In genomic region chr7:107725138-107725740, GRCh38 we compare ENCODE assay signal across 1 cellular context.
A peak's percentile ranks its signal among the peaks of the same experiment; 100 is the strongest.
TF ChIP-seq lines count a peak whose summit lies in the region.

No MANE protein-coding gene starts in this region.

TF ChIP-seq in K562, 482 proteins besides CTCF, POLR2A, EP300 and RAD21 (continued from another document):
- TF ChIP-seq ATF3 (IDR thresholded peaks at IDR 0.05) = peak; percentile 82
- TF ChIP-seq ATF3 (CRISPR knock-in tag; conservative IDR thresholded peaks at IDR 0.05) = no peak
- TF ChIP-seq KLF16 (IDR thresholded peaks at IDR 0.05) = peak; percentile 45; the same call in 1 of the 2 replicates
- TF ChIP-seq CTBP1 (IDR thresholded peaks at IDR 0.05; ENCODE audit: borderline replicate concordance) = 0 out of 2 replicates have a peak, but pooled peaks have one; percentile 62
- peak; percentile 24; the same call in 1 of the 2 replicates for TF ChIP-seq MGA (IDR thresholded peaks at IDR 0.05)
- TF ChIP-seq CXXC5 (CRISPR knock-in tag; IDR thresholded peaks at IDR 0.05) = peak; percentile 44; the same call in 1 of the 2 replicates
- TF ChIP-seq CEBPG (CRISPR knock-in tag; IDR thresholded peaks at IDR 0.05) = no peak
- TF ChIP-seq CEBPG (tag; conservative IDR thresholded peaks at IDR 0.05 in 1 of 2, IDR thresholded peaks at IDR 0.05 in 1 of 2) = 0 out of 4 replicates have a peak, but pooled peaks of 1 of the 2 experiments have one; percentile 39
- no peak for TF ChIP-seq ZNF436 (CRISPR knock-in tag; IDR thresholded peaks at IDR 0.05)
- TF ChIP-seq ATF1 (CRISPR knock-in tag; IDR thresholded peaks at IDR 0.05) = no peak
- TF ChIP-seq ATF1 (tag; IDR thresholded peaks at IDR 0.05) = peak; percentile 15; the same call in 1 of the 2 replicates
- peak; percentile 43; the same call in 1 of the 2 replicates for TF ChIP-seq JUND (IDR thresholded peaks at IDR 0.05; ENCODE audit: borderline replicate concordance, low read depth, low read length)
- peak; percentile 38; the same call in 2 of the 3 replicates for TF ChIP-seq JUND (tag; IDR thresholded peaks at IDR 0.05; ENCODE audit: borderline replicate concordance, low read depth, low read length)
- no peak for TF ChIP-seq CBFA2T3 (IDR thresholded peaks at IDR 0.05)
- 0 out of 4 replicates have a peak, but pooled peaks of 1 of the 2 experiments have one; percentile 61 for TF ChIP-seq RCOR1 (IDR thresholded peaks at IDR 0.05; ENCODE audit: borderline replicate concordance in 1 of 2, low read depth in 2 of 2, low read length in 2 of 2)
- 0 out of 2 replicates have a peak, but pooled peaks have one; percentile 5 for TF ChIP-seq NCOR1 (IDR thresholded peaks at IDR 0.05)
- TF ChIP-seq EZH2 (IDR thresholded peaks at IDR 0.05; ENCODE audit: borderline replicate concordance, low read depth, low read length) = no peak
- TF ChIP-seq NR0B1 (IDR thresholded peaks at IDR 0.05; ENCODE audit: partially characterized antibody) = no peak
- peak; percentile 74; the same call in 1 of the 2 replicates for TF ChIP-seq SMC3 (conservative IDR thresholded peaks at IDR 0.05; ENCODE audit: insufficient read depth, low read depth, low read length)
- TF ChIP-seq PKNOX1 (IDR thresholded peaks at IDR 0.05) = peak; percentile 57
- TF ChIP-seq LCOR (CRISPR knock-in tag; IDR thresholded peaks at IDR 0.05) = peak; percentile 88
- peak; percentile 14; the same call in 1 of the 2 replicates for TF ChIP-seq DPF2 (IDR thresholded peaks at IDR 0.05)
- peak; percentile 77 for TF ChIP-seq SOX6 (IDR thresholded peaks at IDR 0.05)
- TF ChIP-seq ZNF121 (CRISPR knock-in tag; conservative IDR thresholded peaks at IDR 0.05) = peak; percentile 84
- TF ChIP-seq THRA (IDR thresholded peaks at IDR 0.05) = no peak
- TF ChIP-seq DACH1 (IDR thresholded peaks at IDR 0.05; ENCODE audit: partially characterized antibody) = peak; percentile 55
- TF ChIP-seq ARID3A (IDR thresholded peaks at IDR 0.05; ENCODE audit: borderline replicate concordance, low read depth, low read length) = 0 out of 2 replicates have a peak, but pooled peaks have one; percentile 49
- no peak for TF ChIP-seq ZKSCAN3 (CRISPR knock-in tag; IDR thresholded peaks at IDR 0.05)
- TF ChIP-seq ZSCAN29 (IDR thresholded peaks at IDR 0.05) = no peak
- TF ChIP-seq ZEB2 (IDR thresholded peaks at IDR 0.05) = peak; percentile 86
- TF ChIP-seq PBX2 (CRISPR knock-in tag; IDR thresholded peaks at IDR 0.05; ENCODE audit: low read depth) = no peak
- peak; percentile 76 for TF ChIP-seq PBX2 (tag; conservative IDR thresholded peaks at IDR 0.05; ENCODE audit: low read depth)
- TF ChIP-seq E2F5 (CRISPR knock-in tag; IDR thresholded peaks at IDR 0.05) = no peak
- TF ChIP-seq CC2D1A (IDR thresholded peaks at IDR 0.05) = 0 out of 2 replicates have a peak, but pooled peaks have one; percentile 47
- TF ChIP-seq MAZ (CRISPR knock-in tag; conservative IDR thresholded peaks at IDR 0.05 in 1 of 2, IDR thresholded peaks at IDR 0.05 in 1 of 2) = peak in 1 of 2 experiments; percentile 44; a peak in 1 of 4 replicates
- 0 out of 2 replicates have a peak, but pooled peaks have one; percentile 19 for TF ChIP-seq ARID1B (IDR thresholded peaks at IDR 0.05)
- 0 out of 2 replicates have a peak, but pooled peaks have one; percentile 34 for TF ChIP-seq ZNF24 (IDR thresholded peaks at IDR 0.05)
